ENCODE assay signal across 8 cellular contexts in genomic region chrX:21926527-21927278, GRCh38.
DNase-seq lines count a peak whose midpoint lies in the region; ATAC-seq and TF ChIP-seq lines count a peak whose summit lies in the region.

No MANE protein-coding gene starts in this region.

- DNase-seq in GM03348 (ENCODE audit: low spot score) = peak; percentile 64
- peak; percentile 78 for DNase-seq in HFF-Myc (ENCODE audit: extremely low read depth, low read depth)
- DNase-seq in RWPE2 (ENCODE audit: low spot score) = no peak
- peak; percentile 78 for DNase-seq in fibroblast of the conjunctiva (ENCODE audit: low read depth)
- DNase-seq in superior temporal gyrus (ENCODE audit: extremely low spot score) = peak; percentile 34
- DNase-seq in putamen (ENCODE audit: low spot score) = no peak
- no peak for DNase-seq in activated CD8-positive, alpha-beta memory T cell treated with anti-CD3 and anti-CD28 coated beads, Interleukin-2, amount 50 U/mL, for 48 hours
- no peak for DNase-seq in NCI-H146 treated with DMSO at 0.1 percent for 48 hours (lab: John Stamatoyannopoulos, UW; ENCODE audit: unreplicated experiment)

- H3K4me1 ChIP-seq in RWPE2 (ENCODE audit: insufficient read depth, poor library complexity, severe bottlenecking) = peaks cover 18% of the 10 kb centered on the region

- H3K27ac ChIP-seq in RWPE2 (ENCODE audit: poor library complexity, severe bottlenecking) = peak overlapping the region; percentile 94

- H3K27me3 ChIP-seq in RWPE2 (ENCODE audit: insufficient read depth, poor library complexity, severe bottlenecking) = no peaks in the 10 kb centered on the region

- H3K4me3 ChIP-seq in HFF-Myc (replicated peaks; ENCODE audit: low read depth, low read length) (no peak overlapping the region), RWPE2 (ENCODE audit: severe bottlenecking) (peak overlapping the region; percentile 8)

- no peaks in the 10 kb centered on the region for H3K9me3 ChIP-seq in RWPE2 (ENCODE audit: severe bottlenecking)

- no peak for TF ChIP-seq CTCF in HFF-Myc (IDR thresholded peaks at IDR 0.05; ENCODE audit: low read depth, low read length, missing control alignments)
- no peak for TF ChIP-seq CTCF in RWPE2 (IDR thresholded peaks at IDR 0.05; ENCODE audit: poor library complexity, severe bottlenecking)

- peak; percentile 95 for ATAC-seq in RWPE2 (ENCODE audit: low read depth)

- no peaks in the 10 kb centered on the region for H3K36me3 ChIP-seq in RWPE2 (ENCODE audit: low read depth)

Comparison
In these comparisons a context has a peak if more than half of its experiments do, and no peak if none do; other contexts are left out.
1. DNase-seq: peak in GM03348 (single experiment), HFF-Myc (single experiment), fibroblast of the conjunctiva (single experiment) and superior temporal gyrus (single experiment); none in RWPE2 (single experiment), putamen (single experiment), activated CD8-positive, alpha-beta memory T cell treated with anti-CD3 and anti-CD28 coated beads, Interleukin-2, amount 50 U/mL, for 48 hours (single experiment) and NCI-H146 treated with DMSO at 0.1 percent for 48 hours (single experiment).